ENCODE assay signal across 1 cellular context in the genomic region with DNA sequence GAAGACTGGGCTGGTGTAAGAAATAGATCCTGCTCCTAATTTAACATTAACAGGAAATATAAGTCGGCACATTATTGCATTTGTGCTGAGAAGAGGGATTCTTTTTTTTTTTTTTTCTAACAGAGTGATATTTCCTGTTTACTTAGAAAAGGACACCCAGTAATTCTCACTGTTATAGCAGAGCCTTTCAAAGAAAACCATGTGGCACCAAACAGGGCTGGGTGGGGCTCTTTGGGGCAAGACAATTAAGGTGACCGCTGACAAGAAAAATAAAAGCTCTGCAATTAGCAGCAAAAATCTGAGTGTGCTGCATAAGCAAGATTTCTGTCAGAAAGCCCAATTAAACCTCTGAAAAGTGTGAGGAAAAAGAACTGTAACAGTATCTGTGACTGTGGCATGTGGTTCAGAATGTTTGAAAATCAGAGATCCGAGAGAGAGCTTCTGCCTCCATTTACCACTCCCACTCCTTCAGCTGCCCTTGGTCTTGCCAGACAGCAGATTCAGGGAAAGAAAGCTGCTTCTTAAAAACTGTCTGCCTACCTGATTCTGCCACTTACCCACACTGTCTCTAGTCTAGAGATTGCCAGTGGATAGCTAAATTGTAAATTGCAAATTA.
TF ChIP-seq lines count a peak whose summit lies in the region.

No MANE protein-coding gene starts in this region.

TF ChIP-seq in GM12878, 131 proteins besides CTCF, POLR2A, EP300 and RAD21:
- TF ChIP-seq ZNF384 (IDR thresholded peaks at IDR 0.05; ENCODE audit: borderline replicate concordance, low read depth, low read length) = peak; percentile 60; the same call in 1 of the 2 replicates
- TF ChIP-seq, protein P1, sequence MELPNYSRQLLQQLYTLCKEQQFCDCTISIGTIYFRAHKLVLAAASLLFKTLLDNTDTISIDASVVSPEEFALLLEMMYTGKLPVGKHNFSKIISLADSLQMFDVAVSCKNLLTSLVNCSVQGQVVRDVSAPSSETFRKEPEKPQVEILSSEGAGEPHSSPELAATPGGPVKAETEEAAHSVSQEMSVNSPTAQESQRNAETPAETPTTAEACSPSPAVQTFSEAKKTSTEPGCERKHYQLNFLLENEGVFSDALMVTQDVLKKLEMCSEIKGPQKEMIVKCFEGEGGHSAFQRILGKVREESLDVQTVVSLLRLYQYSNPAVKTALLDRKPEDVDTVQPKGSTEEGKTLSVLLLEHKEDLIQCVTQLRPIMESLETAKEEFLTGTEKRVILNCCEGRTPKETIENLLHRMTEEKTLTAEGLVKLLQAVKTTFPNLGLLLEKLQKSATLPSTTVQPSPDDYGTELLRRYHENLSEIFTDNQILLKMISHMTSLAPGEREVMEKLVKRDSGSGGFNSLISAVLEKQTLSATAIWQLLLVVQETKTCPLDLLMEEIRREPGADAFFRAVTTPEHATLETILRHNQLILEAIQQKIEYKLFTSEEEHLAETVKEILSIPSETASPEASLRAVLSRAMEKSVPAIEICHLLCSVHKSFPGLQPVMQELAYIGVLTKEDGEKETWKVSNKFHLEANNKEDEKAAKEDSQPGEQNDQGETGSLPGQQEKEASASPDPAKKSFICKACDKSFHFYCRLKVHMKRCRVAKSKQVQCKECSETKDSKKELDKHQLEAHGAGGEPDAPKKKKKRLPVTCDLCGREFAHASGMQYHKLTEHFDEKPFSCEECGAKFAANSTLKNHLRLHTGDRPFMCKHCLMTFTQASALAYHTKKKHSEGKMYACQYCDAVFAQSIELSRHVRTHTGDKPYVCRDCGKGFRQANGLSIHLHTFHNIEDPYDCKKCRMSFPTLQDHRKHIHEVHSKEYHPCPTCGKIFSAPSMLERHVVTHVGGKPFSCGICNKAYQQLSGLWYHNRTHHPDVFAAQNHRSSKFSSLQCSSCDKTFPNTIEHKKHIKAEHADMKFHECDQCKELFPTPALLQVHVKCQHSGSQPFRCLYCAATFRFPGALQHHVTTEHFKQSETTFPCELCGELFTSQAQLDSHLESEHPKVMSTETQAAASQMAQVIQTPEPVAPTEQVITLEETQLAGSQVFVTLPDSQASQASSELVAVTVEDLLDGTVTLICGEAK (IDR thresholded peaks at IDR 0.05; ENCODE audit: borderline replicate concordance) = no peak
